ENCODE assay signal across 9 cellular contexts in genomic region chrX:100409316-100410082, GRCh38. TPM values are rescaled to one million over a fixed set of nuclear protein-coding genes. Genes with fewer than 3 reads are reported as not detected.
DNase-seq lines count a peak whose midpoint lies in the region; ATAC-seq and TF ChIP-seq lines count a peak whose summit lies in the region.
"Had no signal": no experiment of that assay in that cellular context is flagged by ENCODE, and none has a peak within 500 bp of the region (broad histone marks: within the 10 kb centered on the region; RNA-seq: fewer than 3 reads in every experiment).

No MANE protein-coding gene starts in this region.

- no peaks in the 10 kb centered on the region for H3K36me3 ChIP-seq in A673 (ENCODE audit: insufficient read depth, low read length, poor library complexity, severe bottlenecking)
- H3K36me3 ChIP-seq in HEK293 (ENCODE audit: control insufficient read depth in 2 of 2, insufficient read depth in 1 of 2, low read length in 2 of 2): peaks cover 0 to 28% of the 10 kb centered on the region in 2 experiments; a peak in 1 of 3 replicates

- TF ChIP-seq CTCF in A673 (conservative IDR thresholded peaks at IDR 0.05; ENCODE audit: low read depth, low read length): no peak
- TF ChIP-seq CTCF in HEK293 (tag by site-specific recombination; IDR thresholded peaks at IDR 0.05): no peak
- TF ChIP-seq CTCF in mesothelial cell of epicardium (IDR thresholded peaks at IDR 0.05; ENCODE audit: unreplicated experiment): no peak

- H3K27me3 ChIP-seq in A673 (replicated peaks; ENCODE audit: insufficient read depth, low read depth, low read length, poor library complexity): peaks cover 59% of the 10 kb centered on the region

- CTCF ChIA-PET in A673 (lab: Charles Lee) (no interaction called here), HEK293 (lab: Yijun Ruan, JAX) (no interaction called here)

- DNase-seq in A673 (ENCODE audit: low spot score): no peak
- DNase-seq in central memory CD8-positive, alpha-beta T cell (ENCODE audit: low spot score in 2 of 2): no peak
- peak in 1 of 2 experiments; percentile 48 for DNase-seq in mesothelial cell of epicardium (ENCODE audit: low spot score in 2 of 2, unreplicated experiment in 2 of 2)
- no peak for DNase-seq in NCI-H446 (lab: John Stamatoyannopoulos, UW)
- DNase-seq in NCI-H187 treated with DMSO at 0.1 percent for 48 hours (lab: John Stamatoyannopoulos, UW): no peak
- DNase-seq in superior temporal gyrus (ENCODE audit: extremely low spot score): no peak

- no peaks in the 10 kb centered on the region for H3K4me1 Mint-ChIP-seq in central memory CD8-positive, alpha-beta T cell
- H3K4me1 Mint-ChIP-seq in mesothelial cell of epicardium: peaks cover 36% of the 10 kb centered on the region

- POLR2A ChIA-PET in A673 (lab: Charles Lee; ENCODE audit: low non-redundant PET) (no interaction called here), HEK293 (lab: Yijun Ruan, JAX) (interaction anchor here (1.0 kb wide), 1 partner anchor 17 kb away, joined by 3 read pairs; no protein-coding TSS in a partner anchor)

- H3K4me3 Mint-ChIP-seq in central memory CD8-positive, alpha-beta T cell: peak overlapping the region; percentile 42
- peak overlapping the region; percentile 92 for H3K4me3 Mint-ChIP-seq in mesothelial cell of epicardium

- H3K36me3 Mint-ChIP-seq in central memory CD8-positive, alpha-beta T cell (ENCODE audit: insufficient read depth): peaks cover 3% of the 10 kb centered on the region
- peaks cover 6% of the 10 kb centered on the region for H3K36me3 Mint-ChIP-seq in mesothelial cell of epicardium

- H3K4me1 ChIP-seq in A673 (ENCODE audit: insufficient read depth, low read length, poor library complexity, severe bottlenecking) (peaks cover 3% of the 10 kb centered on the region), HEK293 (ENCODE audit: control insufficient read depth, insufficient read depth, low read length) (no peaks in the 10 kb centered on the region)

- BruUV-seq in A673 (replicated peaks; lab: Mats Ljungman, UMichigan): no TSS peak

- no peak overlapping the region for H3K27ac ChIP-seq in A673 (ENCODE audit: low read depth, low read length, poor library complexity, severe bottlenecking)
- no peak overlapping the region for H3K27ac ChIP-seq in HEK293 (ENCODE audit: extremely low read depth, low read depth, low read length)
- H3K27ac ChIP-seq: KMS-11 had no signal

- intact Hi-C loops in A673 (cut with micrococcal nuclease; ENCODE audit: unreplicated experiment): loop anchor here (10.0 kb wide), 1 partner anchor 1105 kb away; no protein-coding TSS in a partner anchor

- H3K27me3 Mint-ChIP-seq in central memory CD8-positive, alpha-beta T cell: peaks cover 48% of the 10 kb centered on the region
- peaks cover 95% of the 10 kb centered on the region for H3K27me3 Mint-ChIP-seq in mesothelial cell of epicardium (ENCODE audit: low read depth)

- H3K4me3 ChIP-seq in A673 (ENCODE audit: low read depth, low read length, poor library complexity, severe bottlenecking): peak overlapping the region; percentile 32
- peak overlapping the region; percentile 42 for H3K4me3 ChIP-seq in HEK293 (ENCODE audit: low read depth, low read length)

- no peak overlapping the region for H3K27ac Mint-ChIP-seq in central memory CD8-positive, alpha-beta T cell (ENCODE audit: low read depth)
- peak overlapping the region; percentile 81 for H3K27ac Mint-ChIP-seq in mesothelial cell of epicardium

- ATAC-seq in central memory CD8-positive, alpha-beta T cell (replicated peaks; ENCODE audit: extremely low read depth, poor library complexity, severe bottlenecking): no peak
- no peak for ATAC-seq in GM21360 (IDR thresholded peaks at IDR 0.05; ENCODE audit: unreplicated experiment)

- H3K9me3 ChIP-seq in A673 (ENCODE audit: low read depth, low read length, poor library complexity, severe bottlenecking): no peaks in the 10 kb centered on the region
- H3K9me3 ChIP-seq in HEK293 (ENCODE audit: control insufficient read depth, insufficient read depth, low read depth, low read length): no peaks in the 10 kb centered on the region; the same call in 1 of the 2 replicates

- H3K9me3 Mint-ChIP-seq in central memory CD8-positive, alpha-beta T cell: no peaks in the 10 kb centered on the region
- H3K9me3 Mint-ChIP-seq in mesothelial cell of epicardium: no peaks in the 10 kb centered on the region

TF ChIP-seq in HEK293, 187 proteins besides CTCF, POLR2A, EP300 and RAD21 (continues in another document):
- no peak for TF ChIP-seq ZNF324 (tag by site-specific recombination; IDR thresholded peaks at IDR 0.05)
- no peak for TF ChIP-seq ZIC2 (tag by site-specific recombination; IDR thresholded peaks at IDR 0.05)
- TF ChIP-seq BCL11B (tag by site-specific recombination; IDR thresholded peaks at IDR 0.05; ENCODE audit: low read depth): no peak
- TF ChIP-seq ZNF16 (tag by site-specific recombination; IDR thresholded peaks at IDR 0.05; ENCODE audit: low read depth): 0 out of 2 replicates have a peak, but pooled peaks have one; percentile 16
- no peak for TF ChIP-seq ZNF132 (tag by site-specific recombination; IDR thresholded peaks at IDR 0.05; ENCODE audit: borderline replicate concordance)
- TF ChIP-seq ZNF707 (tag by site-specific recombination; IDR thresholded peaks at IDR 0.05): no peak
- TF ChIP-seq ZNF239 (tag by site-specific recombination; IDR thresholded peaks at IDR 0.05): no peak
- 0 out of 2 replicates have a peak, but pooled peaks have one; percentile 15 for TF ChIP-seq ZNF335 (tag by site-specific recombination; conservative IDR thresholded peaks at IDR 0.05)
- TF ChIP-seq ZNF184 (tag by site-specific recombination; IDR thresholded peaks at IDR 0.05): no peak
- TF ChIP-seq ZNF10 (tag by site-specific recombination; IDR thresholded peaks at IDR 0.05): no peak
- TF ChIP-seq ZNF510 (tag by site-specific recombination; IDR thresholded peaks at IDR 0.05; ENCODE audit: insufficient replicate concordance): no peak
- TF ChIP-seq PATZ1 (tag by site-specific recombination; IDR thresholded peaks at IDR 0.05): no peak
- TF ChIP-seq TCF7L2 (IDR thresholded peaks at IDR 0.05; ENCODE audit: borderline replicate concordance, low read depth, low read length): no peak
- TF ChIP-seq ZNF280C (tag by site-specific recombination; IDR thresholded peaks at IDR 0.05): no peak
- TF ChIP-seq ZBTB20 (tag by site-specific recombination; IDR thresholded peaks at IDR 0.05): 0 out of 2 replicates have a peak, but pooled peaks have one; percentile 66
- TF ChIP-seq ZNF664 (tag by site-specific recombination; IDR thresholded peaks at IDR 0.05): no peak
- no peak for TF ChIP-seq ZNF211 (tag by site-specific recombination; IDR thresholded peaks at IDR 0.05; ENCODE audit: low read depth)
- TF ChIP-seq SCRT1 (tag by site-specific recombination; IDR thresholded peaks at IDR 0.05; ENCODE audit: borderline replicate concordance): no peak
- TF ChIP-seq ZNF837 (tag by site-specific recombination; IDR thresholded peaks at IDR 0.05): no peak
- peak; percentile 34; the same call in 1 of the 2 replicates for TF ChIP-seq ZNF398 (tag by site-specific recombination; IDR thresholded peaks at IDR 0.05)
- TF ChIP-seq ZNF660 (tag by site-specific recombination; IDR thresholded peaks at IDR 0.05): no peak
- no peak for TF ChIP-seq HOXC10 (CRISPR knock-in tag; IDR thresholded peaks at IDR 0.05)

RNA-seq across cellular contexts. Expression of gene PCDH19, which starts 0.6 kb away (rescaled TPM):
- 0.39 and 0.80 TPM in 2 replicates for total RNA-seq in A673 (2021)
- total RNA-seq in mesothelial cell of epicardium: 6.8 to 9.4 TPM (median 8.0 TPM) in 3 replicates
